18 cellular contexts compared by ENCODE assay signal in the genomic region with DNA sequence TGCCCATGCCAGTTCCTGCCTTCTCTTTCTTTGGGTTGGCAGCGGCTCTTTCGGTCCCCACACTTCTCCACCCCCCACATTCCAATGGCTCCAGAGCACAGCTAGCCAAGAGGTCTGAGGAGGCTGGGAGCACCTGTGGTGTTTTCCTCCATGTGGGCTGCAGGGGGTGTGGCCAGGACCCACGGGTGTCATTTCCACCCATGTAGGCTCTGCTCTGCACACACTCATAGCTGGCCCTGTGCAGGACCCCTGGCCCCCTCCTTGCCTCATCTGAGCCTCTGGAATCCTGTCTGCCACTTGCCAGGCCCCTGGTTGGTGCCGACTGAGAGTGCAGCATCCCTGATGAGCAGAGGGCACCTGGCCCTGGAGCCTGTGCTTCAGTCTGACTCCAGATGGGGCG. TPM values are rescaled to one million over a fixed set of nuclear protein-coding genes. Genes with fewer than 3 reads are reported as not detected.
DNase-seq lines count a peak whose midpoint lies in the region; ATAC-seq and TF ChIP-seq lines count a peak whose summit lies in the region.
"Had no signal": no experiment of that assay in that cellular context is flagged by ENCODE, and none has a peak within 500 bp of the region (broad histone marks: within the 10 kb centered on the region; RNA-seq: fewer than 3 reads in every experiment).

No MANE protein-coding gene starts in this region.

- H2BK15ac ChIP-seq in mesendoderm (replicated peaks; ENCODE audit: low read depth), result no peak overlapping the region

- CTCF ChIA-PET in PC-9 (lab: Charles Lee), result interaction anchor here (0.6 kb wide), 1 partner anchor 39 kb away, joined by 5 read pairs; no protein-coding TSS in a partner anchor

- H3K4me3 Mint-ChIP-seq in endothelial cell (ENCODE audit: unreplicated experiment), result peak overlapping the region; percentile 37

- TF ChIP-seq POLR2A in stomach (IDR thresholded peaks at IDR 0.05), result no peak

- peaks cover 23% of the 10 kb centered on the region for H3F3A ChIP-seq in PC-9 (ENCODE audit: insufficient read depth, low read depth)

- no peaks in the 10 kb centered on the region for H3K9me2 ChIP-seq in PC-9 (ENCODE audit: insufficient read depth)

- no peak overlapping the region for H3K4ac ChIP-seq in mesendoderm (ENCODE audit: low read depth, low read length)

- H4K20me1 ChIP-seq in PC-9 (ENCODE audit: insufficient read depth), result no peaks in the 10 kb centered on the region

- H3K36me3 ChIP-seq in PC-9 (ENCODE audit: low read depth) (no peaks in the 10 kb centered on the region), mesendoderm (ENCODE audit: control insufficient read depth, insufficient read depth, low read length) (no peaks in the 10 kb centered on the region), stomach (peaks cover 0 to 4% (median 0%) of the 10 kb centered on the region in 4 donors), aorta (ENCODE audit: control insufficient read depth in 1 of 2, insufficient read depth in 2 of 2, low read length in 1 of 2) (no peaks in the 10 kb centered on the region)
- H3K36me3 ChIP-seq: colonic mucosa had no signal

- POLR2A ChIA-PET in PC-9 (lab: Charles Lee; ENCODE audit: unreplicated experiment), result no interaction called here

- peak overlapping the region; percentile 80 for H3K27ac ChIP-seq in PC-9
- H3K27ac ChIP-seq in mesendoderm (ENCODE audit: low read depth, low read length), result no peak overlapping the region
- peak overlapping the region in 4 of 5 donors; percentile 41 to 64 (median 50) for H3K27ac ChIP-seq in stomach
- no peak overlapping the region for H3K27ac ChIP-seq in aorta (ENCODE audit: low read depth in 1 of 2, low read length in 2 of 2)
- H3K27ac ChIP-seq: colonic mucosa had no signal

- H3K27me3 Mint-ChIP-seq in endothelial cell (ENCODE audit: unreplicated experiment), result peaks cover 40% of the 10 kb centered on the region
- H3K27me3 Mint-ChIP-seq: progenitor cell of endocrine pancreas had no signal

- H2AK5ac ChIP-seq in mesendoderm (ENCODE audit: low read length), result no peak overlapping the region

- H4K5ac ChIP-seq in mesendoderm (ENCODE audit: low read length), result no peak overlapping the region

- no CpG with 5 or more reads among the region's 5 CpGs for WGBS in mesendoderm (ENCODE audit: extremely low coverage, insufficient coverage, low lambda C conversion rate)
- WGBS in stomach, 5 donors, result 67 to 79% (median 75%) methylated on average over 4 to 5 of the region's 5 CpGs
- 22 to 26% methylated on average over 5 of the region's 5 CpGs for WGBS in aorta, 2 donors

- in situ Hi-C loops in KBM-7 (cut with MboI; ENCODE audit: low pct_unique_long_range_greater_than_20kb, low sequenced_read_pairs), result no loop called here

- peaks cover 40% of the 10 kb centered on the region for H3K4me1 ChIP-seq in PC-9 (replicated peaks; ENCODE audit: insufficient read depth)
- H3K4me1 ChIP-seq in mesendoderm (ENCODE audit: control insufficient read depth, low read depth, low read length), result peaks cover 19% of the 10 kb centered on the region
- H3K4me1 ChIP-seq in stomach, result peaks cover 0 to 13% (median 0%) of the 10 kb centered on the region in 4 donors
- no peaks in the 10 kb centered on the region for H3K4me1 ChIP-seq in aorta (ENCODE audit: control insufficient read depth in 1 of 2, insufficient read depth in 2 of 2, low read length in 2 of 2)
- H3K4me1 ChIP-seq: colonic mucosa had no signal

- no peaks in the 10 kb centered on the region for H3K79me1 ChIP-seq in mesendoderm (ENCODE audit: low read length)

- H3K9me3 ChIP-seq in PC-9 (ENCODE audit: insufficient read depth, low read depth) (no peaks in the 10 kb centered on the region), stomach (no peaks in the 10 kb centered on the region), aorta (ENCODE audit: control insufficient read depth, low read length) (no peaks in the 10 kb centered on the region)
- H3K9me3 ChIP-seq: colonic mucosa had no signal

- no peak overlapping the region for H2BK5ac ChIP-seq in mesendoderm (ENCODE audit: low read length)

- H3K23ac ChIP-seq in mesendoderm (ENCODE audit: low read length), result no peak overlapping the region

- H3K4me2 ChIP-seq in PC-9 (no peak overlapping the region), mesendoderm (ENCODE audit: low read length) (no peak overlapping the region)

- TF ChIP-seq EP300 in stomach (IDR thresholded peaks at IDR 0.05), result no peak

- H3K4me1 Mint-ChIP-seq in endothelial cell (ENCODE audit: unreplicated experiment), result peaks cover 85% of the 10 kb centered on the region

- H3K27ac Mint-ChIP-seq in endothelial cell (ENCODE audit: unreplicated experiment), result peak overlapping the region; percentile 99
- H3K27ac Mint-ChIP-seq: progenitor cell of endocrine pancreas had no signal

- H3K36me3 Mint-ChIP-seq in endothelial cell (ENCODE audit: low read depth, unreplicated experiment), result peaks cover 63% of the 10 kb centered on the region

- H3K56ac ChIP-seq in mesendoderm (ENCODE audit: low read length), result peak overlapping the region; percentile 47

- no peaks in the 10 kb centered on the region for H3K79me2 ChIP-seq in PC-9 (ENCODE audit: low read depth)
- H3K79me2 ChIP-seq in mesendoderm (ENCODE audit: control insufficient read depth, insufficient read depth, low read length), result no peaks in the 10 kb centered on the region

- H4K8ac ChIP-seq in mesendoderm (ENCODE audit: low read depth, low read length), result no peak overlapping the region

- DNase-seq in PC-9 (no peak), endothelial cell (ENCODE audit: low spot score) (no peak), mesendoderm (no peak), stomach (no peak), SIG-M5 treated with dmso at 0.1 percent for 504 hours (lab: John Stamatoyannopoulos, UW; ENCODE audit: unreplicated experiment) (no peak), aorta (no peak), KBM-7 (no peak)
- DNase-seq: activated CD4-positive, alpha-beta T cell treated with anti-CD3 and anti-CD28 coated beads for 1 hour; activated gamma-delta T cell treated with Interleukin-2 at 50 U/mL for 16 hours; colonic mucosa; HCEC 1CT; kidney; NCI-H1930; NCI-H446 had no signal

- no TSS peak for BruUV-seq in PC-9 (replicated peaks; lab: Mats Ljungman, UMichigan)

- TF ChIP-seq CTCF in PC-9 (conservative IDR thresholded peaks at IDR 0.05) (no peak), endothelial cell (IDR thresholded peaks at IDR 0.05; ENCODE audit: unreplicated experiment) (no peak), stomach (IDR thresholded peaks at IDR 0.05) (no peak)

- H3K9me3 Mint-ChIP-seq in endothelial cell (ENCODE audit: unreplicated experiment), result no peaks in the 10 kb centered on the region

- intact Hi-C loops in PC-9 (cut with micrococcal nuclease; ENCODE audit: unreplicated experiment) (loop anchor here (2.0 kb wide), 1 partner anchor 47 kb away; a partner anchor contains a TSS), stomach (cut with DNase I; ENCODE audit: low total_unique reads) (no loop called here), aorta (cut with DNase I) (loop anchor here in 1 of 2 donors (5.0 to 10.0 kb wide), 2 partner anchors 37 to 345 kb away; no protein-coding TSS in a partner anchor)

- no peak overlapping the region for H2BK120ac ChIP-seq in mesendoderm (ENCODE audit: low read depth, low read length)

- no peaks in the 10 kb centered on the region for H3K27me3 ChIP-seq in PC-9 (ENCODE audit: insufficient read depth, low read depth)
- H3K27me3 ChIP-seq in mesendoderm (ENCODE audit: insufficient read depth, low read length, poor library complexity), result no peaks in the 10 kb centered on the region
- H3K27me3 ChIP-seq in stomach, result no peaks in the 10 kb centered on the region
- H3K27me3 ChIP-seq in aorta (ENCODE audit: control insufficient read depth in 1 of 2, insufficient read depth in 2 of 2, low read length in 1 of 2), result no peaks in the 10 kb centered on the region
- H3K27me3 ChIP-seq: colonic mucosa had no signal

- H3K4me3 ChIP-seq in PC-9 (no peak overlapping the region), mesendoderm (ENCODE audit: low read length) (no peak overlapping the region), stomach (no peak overlapping the region), aorta (ENCODE audit: low read length in 2 of 2) (no peak overlapping the region)
- H3K4me3 ChIP-seq: colonic mucosa had no signal

- H3K18ac ChIP-seq in mesendoderm (ENCODE audit: low read length), result no peak overlapping the region

- ATAC-seq in aorta (ENCODE audit: low FRiP score) (no peak), HG02884 (IDR thresholded peaks at IDR 0.05; ENCODE audit: unreplicated experiment) (no peak)
- ATAC-seq: esophagus mucosa, SK-N-SH treated with all-trans-retinoic acid at 6 μM for 48 hours had no signal

- H3K9ac ChIP-seq in mesendoderm (ENCODE audit: low read length), result no peak overlapping the region

- no peak overlapping the region for H2AFZ ChIP-seq in PC-9

RNA-seq across cellular contexts. Expression of a gene that starts 46.3 kb away (rescaled TPM):
- total RNA-seq in PC-9 (2021) (10.6 and 12.2 TPM in 2 replicates), endothelial cell (ENCODE audit: unreplicated experiment) (566 TPM), stomach (10 to 100 TPM in 3 of 5 donors, 1 to 10 TPM in 2; 5.8 to 13.4 (median 11.1) TPM), aorta (10 to 100 TPM; 21.3 to 28.8 TPM)
- 4.0 TPM for polyA plus RNA-seq in mesendoderm (2013, experiment 1 of 2)
- 3.9 TPM for polyA plus RNA-seq in mesendoderm (2013, experiment 2 of 2)
- polyA plus RNA-seq in stomach (1 to 10 TPM; 2.1 to 4.3 (median 2.2) TPM), aorta (10 to 100 TPM in 1 of 2 donors, 1 to 10 TPM in 1; 3.1 to 13.8 TPM)

Comparison
In these comparisons a context has a peak if more than half of its experiments do, and no peak if none do; other contexts are left out.
1. H3K27ac ChIP-seq: peak in PC-9 (single experiment) and stomach (4 of 5); none in mesendoderm (single experiment) and aorta (0 of 2).
2. RNA of a gene that starts 46.3 kb away (total RNA-seq): 566 TPM in endothelial cell (single experiment); 21.3 to 28.8 TPM in aorta, 10.6 to 12.2 TPM in PC-9 and 5.8 to 13.4 TPM in stomach; every median in the first group is over 10 times any median in the second.